ENCODE assay signal across 10 cellular contexts in the genomic region with DNA sequence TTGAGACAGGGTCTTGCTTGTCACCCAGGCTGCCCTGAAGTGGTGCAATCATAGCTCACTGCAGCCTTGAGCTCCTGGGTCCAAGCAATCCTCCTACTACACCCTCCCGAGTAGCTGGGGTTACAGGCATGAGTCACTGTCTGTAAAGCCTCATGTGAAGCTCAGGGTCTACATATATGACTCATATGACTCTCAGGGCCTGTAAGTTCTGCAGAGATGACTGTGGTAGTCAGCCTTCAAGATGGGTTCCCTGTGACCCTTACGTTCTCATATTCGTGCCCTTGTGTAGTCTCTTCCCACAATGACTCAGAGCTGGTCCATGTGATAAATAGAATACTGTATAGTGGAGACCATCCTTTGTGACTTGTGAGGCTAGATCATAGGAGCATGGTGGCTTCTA. TPM values are rescaled to one million over a fixed set of nuclear protein-coding genes. Genes with fewer than 3 reads are reported as not detected.
DNase-seq lines count a peak whose midpoint lies in the region; ATAC-seq and TF ChIP-seq lines count a peak whose summit lies in the region.
"Not testable (repeated sequence)": the region's sequence is repeated elsewhere in the genome, so short reads cannot be mapped to it uniquely, and the experiment has no call there.
"Had no signal": no experiment of that assay in that cellular context is flagged by ENCODE, and none has a peak within 500 bp of the region (broad histone marks: within the 10 kb centered on the region; RNA-seq: fewer than 3 reads in every experiment).

No MANE protein-coding gene starts in this region.

- H3K4me1 Mint-ChIP-seq in activated B cell treated with CpG ODN at 0.5 μM for 24 hours, result peaks cover 73% of the 10 kb centered on the region
- not testable (repeated sequence) for H3K4me1 Mint-ChIP-seq in natural killer cell treated with Interleukin-12 subunit alpha and Interleukin-12 subunit beta and Interleukin-15 and Interleukin-18, amount 100 ng/mL, for 72 hours (ENCODE audit: low read depth in 2 of 2)

- CTCF ChIA-PET in activated B cell treated with CpG ODN at 0.5 μM for 24 hours (lab: Charles Lee), result not testable (repeated sequence)

- H3K27ac Mint-ChIP-seq in activated B cell treated with CpG ODN at 0.5 μM for 24 hours, result peak overlapping the region; percentile 89
- H3K27ac Mint-ChIP-seq in natural killer cell treated with Interleukin-12 subunit alpha and Interleukin-12 subunit beta and Interleukin-15 and Interleukin-18, amount 100 ng/mL, for 72 hours, result not testable (repeated sequence)

- POLR2A ChIA-PET in activated B cell treated with CpG ODN at 0.5 μM for 24 hours (lab: Charles Lee), result interaction anchor here (1.4 to 2.1 kb wide), 3 partner anchors 16 to 105 kb away, joined by 5 to 9 read pairs (median 7); a partner anchor contains a TSS

- not testable (repeated sequence) for H3K27me3 Mint-ChIP-seq in activated B cell treated with CpG ODN at 0.5 μM for 24 hours; natural killer cell treated with Interleukin-12 subunit alpha and Interleukin-12 subunit beta and Interleukin-15 and Interleukin-18, amount 100 ng/mL, for 72 hours

- DNase-seq in M059J (ENCODE audit: low read depth), result peak; percentile 72
- DNase-seq in activated B cell treated with CpG ODN at 0.5 μM for 24 hours; natural killer cell treated with Interleukin-12 subunit alpha and Interleukin-12 subunit beta and Interleukin-15 and Interleukin-18, amount 100 ng/mL, for 72 hours (ENCODE audit: low spot score): not testable (repeated sequence)
- DNase-seq in astrocyte of the spinal cord (ENCODE audit: low read depth, low spot score), result peak; percentile 22

- H3K4me3 ChIP-seq in astrocyte of the spinal cord (ENCODE audit: low read depth, low read length), result not testable (repeated sequence)

- not testable (repeated sequence) for TF ChIP-seq CTCF in activated B cell treated with CpG ODN at 0.5 μM for 24 hours (IDR thresholded peaks at IDR 0.05); astrocyte of the spinal cord (IDR thresholded peaks at IDR 0.05; ENCODE audit: low read depth, low read length)

- ATAC-seq in GM18520 (IDR thresholded peaks at IDR 0.05; ENCODE audit: unreplicated experiment), result peak; percentile 75
- ATAC-seq in GM21619 (IDR thresholded peaks at IDR 0.05; ENCODE audit: unreplicated experiment), result peak; percentile 56
- ATAC-seq in HG03045 (IDR thresholded peaks at IDR 0.05; ENCODE audit: unreplicated experiment), result peak; percentile 53
- ATAC-seq in activated B cell treated with CpG ODN at 0.5 μM for 24 hours (ENCODE audit: low read depth), result peak; percentile 80
- peak; percentile 93 to 97 for ATAC-seq in natural killer cell treated with Interleukin-12 subunit alpha and Interleukin-12 subunit beta and Interleukin-15 and Interleukin-18, amount 100 ng/mL, for 72 hours

- intact Hi-C loops in activated B cell treated with CpG ODN at 0.5 μM for 24 hours (cut with micrococcal nuclease), result not testable (repeated sequence)

- peak overlapping the region; percentile 97 for H3K4me3 Mint-ChIP-seq in activated B cell treated with CpG ODN at 0.5 μM for 24 hours
- not testable (repeated sequence) for H3K4me3 Mint-ChIP-seq in natural killer cell treated with Interleukin-12 subunit alpha and Interleukin-12 subunit beta and Interleukin-15 and Interleukin-18, amount 100 ng/mL, for 72 hours

- in situ Hi-C loops in astrocyte of the spinal cord (cut with HindIII; ENCODE audit: low sequenced_read_pairs), result not testable (repeated sequence)

- peaks cover 41% of the 10 kb centered on the region for H3K36me3 Mint-ChIP-seq in activated B cell treated with CpG ODN at 0.5 μM for 24 hours (ENCODE audit: low read depth)
- not testable (repeated sequence) for H3K36me3 Mint-ChIP-seq in natural killer cell treated with Interleukin-12 subunit alpha and Interleukin-12 subunit beta and Interleukin-15 and Interleukin-18, amount 100 ng/mL, for 72 hours

- not testable (repeated sequence) for H3K9me3 Mint-ChIP-seq in activated B cell treated with CpG ODN at 0.5 μM for 24 hours; natural killer cell treated with Interleukin-12 subunit alpha and Interleukin-12 subunit beta and Interleukin-15 and Interleukin-18, amount 100 ng/mL, for 72 hours

RNA-seq across cellular contexts. Expression of a gene that starts 2.3 kb away (rescaled TPM):
- not detected in 2 replicates for total RNA-seq in M059J (2014; rRNA removed; shearing (Covaris generic))
- 111 and 123 TPM in 2 replicates for total RNA-seq in activated B cell treated with CpG ODN at 0.5 μM for 24 hours
- under 1 TPM in 1 of 2 donors, not detected in 1; 0.28 TPM for total RNA-seq in natural killer cell treated with Interleukin-12 subunit alpha and Interleukin-12 subunit beta and Interleukin-15 and Interleukin-18, amount 100 ng/mL, for 72 hours
- total RNA-seq: Calu3, osteocyte, thyroid gland had no signal

RNA-seq across cellular contexts. Expression of a gene that starts 13.3 kb away (rescaled TPM):
- 292 and 321 TPM in 2 replicates for total RNA-seq in M059J (2014; rRNA removed; shearing (Covaris generic))
- total RNA-seq in activated B cell treated with CpG ODN at 0.5 μM for 24 hours, result 108 and 129 TPM in 2 replicates
- total RNA-seq in natural killer cell treated with Interleukin-12 subunit alpha and Interleukin-12 subunit beta and Interleukin-15 and Interleukin-18, amount 100 ng/mL, for 72 hours, result 100 to 1,000 TPM; 109 to 167 TPM

RNA-seq across cellular contexts. Expression of a gene that starts 55.8 kb away (rescaled TPM):
- total RNA-seq in M059J (2014; rRNA removed; shearing (Covaris generic)), result 126 and 160 TPM in 2 replicates
- total RNA-seq in activated B cell treated with CpG ODN at 0.5 μM for 24 hours, result 55.3 and 58.6 TPM in 2 replicates
- total RNA-seq in natural killer cell treated with Interleukin-12 subunit alpha and Interleukin-12 subunit beta and Interleukin-15 and Interleukin-18, amount 100 ng/mL, for 72 hours, result 100 to 1,000 TPM in 1 of 2 donors, 10 to 100 TPM in 1; 74.0 to 110 TPM

Comparison
In these comparisons a context has a peak if more than half of its experiments do, and no peak if none do; other contexts are left out.
1. RNA of a gene that starts 2.3 kb away (total RNA-seq): 111 to 123 TPM in activated B cell treated with CpG ODN at 0.5 μM for 24 hours; 0.28 TPM in natural killer cell treated with Interleukin-12 subunit alpha and Interleukin-12 subunit beta and Interleukin-15 and Interleukin-18, amount 100 ng/mL, for 72 hours and not detected in M059J; every median in the first group is over 10 times any median in the second.
2. Peak in every context shown above with its lines, with median percentiles within 50 percentile points of each other: ATAC-seq.